In the genomic region with DNA sequence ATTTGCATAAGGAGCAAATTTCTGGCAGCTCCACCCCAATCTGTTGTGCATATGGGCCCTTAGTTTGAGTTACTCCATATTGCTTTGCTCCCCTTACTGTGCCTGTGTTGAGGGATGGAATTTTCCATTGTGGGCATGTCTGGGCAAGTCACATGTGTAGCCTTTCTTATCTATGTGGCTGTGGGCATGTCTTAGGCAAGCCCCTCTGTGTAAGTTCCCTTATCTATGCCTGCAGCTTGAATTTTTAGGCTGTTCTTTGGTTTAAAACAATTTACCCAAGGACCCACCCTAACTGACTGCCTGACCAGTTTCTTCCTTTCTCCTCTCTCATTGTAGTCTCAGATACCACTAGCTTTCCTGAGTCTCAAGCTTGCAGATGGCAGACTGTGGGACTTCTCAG, we compare ENCODE assay signal across 26 cellular contexts.
DNase-seq lines count a peak whose midpoint lies in the region; ATAC-seq and TF ChIP-seq lines count a peak whose summit lies in the region.
"Had no signal": no experiment of that assay in that cellular context is flagged by ENCODE, and none has a peak within 500 bp of the region (broad histone marks: within the 10 kb centered on the region; RNA-seq: fewer than 3 reads in every experiment).

No MANE protein-coding gene starts in this region.

- no peaks in the 10 kb centered on the region for H3K79me2 ChIP-seq in SU-DHL-6 (ENCODE audit: insufficient read depth, low read length)

- H3K9me3 ChIP-seq in SU-DHL-6 (ENCODE audit: insufficient read depth, low read length) (peaks cover 15% of the 10 kb centered on the region; the same call in 1 of the 2 replicates), left lung (peaks cover 0 to 16% of the 10 kb centered on the region in 2 donors)
- H3K9me3 ChIP-seq: ascending aorta, Caco-2, MG63, psoas muscle, transverse colon had no signal

- no peak for ATAC-seq in activated CD8-positive, alpha-beta T cell treated with anti-CD3 and anti-CD28 coated beads for 36 hours
- no peak for ATAC-seq in activated CD8-positive, alpha-beta T cell treated with anti-CD3 and anti-CD28 coated beads, Interleukin-2, amount 10 ng/mL, durations not matched to agents 7 days and 5 days
- no peak for ATAC-seq in left lung
- ATAC-seq: activated T-cell treated with anti-CD3 and anti-CD28 coated beads, Interleukin-2, amount 50 U/mL, for 72 hours; psoas muscle had no signal

- no peak for TF ChIP-seq POLR2A in erythroblast (IDR thresholded peaks at IDR 0.05; ENCODE audit: low read length)

- no peak for DNase-seq in activated CD8-positive, alpha-beta T cell treated with anti-CD3 and anti-CD28 coated beads for 36 hours
- DNase-seq in activated CD8-positive, alpha-beta T cell treated with anti-CD3 and anti-CD28 coated beads, Interleukin-2, amount 10 ng/mL, durations not matched to agents 7 days and 5 days, result no peak
- DNase-seq in erythroblast (lab: John Stamatoyannopoulos, UW) (peak; percentile 61 to 79), type B pancreatic cell (ENCODE audit: extremely low spot score, unreplicated experiment) (no peak), left lung (no peak)
- no peak for DNase-seq in activated naive CD4-positive, alpha-beta T cell (lab: John Stamatoyannopoulos, UW)
- DNase-seq in activated CD4-positive, alpha-beta T cell treated with anti-CD3 and anti-CD28 coated beads for 48 hours, result no peak
- DNase-seq: 8988T; activated naive CD4-positive, alpha-beta T cell treated with anti-CD3 and anti-CD28 coated beads, Interleukin-2, amount 50 U/mL, for 16 hours; activated T-cell treated with anti-CD3 and anti-CD28 coated beads, Interleukin-2, amount 50 U/mL, for 72 hours; AML-193; Caco-2; effector CD8-positive, alpha-beta T cell; esophagus squamous epithelium; MG63; NCI-H1694 treated with DMSO at 0.1 percent for 48 hours; psoas muscle; SIG-M5; stimulated activated CD4-positive, alpha-beta T cell treated with anti-CD3 and anti-CD28 coated beads, Interleukin-2, amount 100 ng/mL, for 48 hours; stomach; transverse colon had no signal

- POLR2A ChIA-PET in activated CD8-positive, alpha-beta T cell treated with anti-CD3 and anti-CD28 coated beads for 36 hours (lab: Charles Lee), result no interaction called here
- POLR2A ChIA-PET in activated CD8-positive, alpha-beta T cell treated with anti-CD3 and anti-CD28 coated beads, Interleukin-2, amount 10 ng/mL, durations not matched to agents 7 days and 5 days (lab: Charles Lee), result no interaction called here

- H2AFZ ChIP-seq in SU-DHL-6 (ENCODE audit: low read depth, low read length, severe bottlenecking), result peak overlapping the region; percentile 72

- H3F3A ChIP-seq in SU-DHL-6 (ENCODE audit: insufficient read depth), result 0 out of 2 replicates have a peak, but pooled peaks cover 4% of the 10 kb centered on the region

- no peak overlapping the region for H3K4me2 ChIP-seq in SU-DHL-6 (ENCODE audit: low read depth, low read length, poor library complexity, severe bottlenecking)

- no peak overlapping the region for H3K4me3 Mint-ChIP-seq in activated CD8-positive, alpha-beta T cell treated with anti-CD3 and anti-CD28 coated beads for 36 hours
- no peak overlapping the region for H3K4me3 Mint-ChIP-seq in activated CD8-positive, alpha-beta T cell treated with anti-CD3 and anti-CD28 coated beads, Interleukin-2, amount 10 ng/mL, durations not matched to agents 7 days and 5 days
- H3K4me3 Mint-ChIP-seq in type B pancreatic cell, result no peak overlapping the region
- H3K4me3 Mint-ChIP-seq: activated T-cell treated with anti-CD3 and anti-CD28 coated beads, Interleukin-2, amount 50 U/mL, for 72 hours; neural crest cell; T-helper 1 cell treated with Interleukin-12 subunit alpha and Interleukin-12 subunit beta and Interleukin-4 antibody, amounts not matched to agents 30 μg/mL and 1 μg/mL, for 36 hours had no signal

- no peaks in the 10 kb centered on the region for H3K4me1 ChIP-seq in left lung
- H3K4me1 ChIP-seq: ascending aorta, Caco-2, esophagus squamous epithelium, psoas muscle, stomach, transverse colon had no signal

- H3K27ac ChIP-seq in SU-DHL-6 (ENCODE audit: low read depth, low read length) (no peak overlapping the region), left lung (no peak overlapping the region)
- H3K27ac ChIP-seq: ascending aorta, esophagus squamous epithelium, psoas muscle, skin epidermis, stomach, transverse colon had no signal

- H3K36me3 Mint-ChIP-seq in activated CD8-positive, alpha-beta T cell treated with anti-CD3 and anti-CD28 coated beads for 36 hours (ENCODE audit: low read depth), result no peaks in the 10 kb centered on the region
- H3K36me3 Mint-ChIP-seq in activated CD8-positive, alpha-beta T cell treated with anti-CD3 and anti-CD28 coated beads, Interleukin-2, amount 10 ng/mL, durations not matched to agents 7 days and 5 days (ENCODE audit: low read depth), result no peaks in the 10 kb centered on the region
- no peaks in the 10 kb centered on the region for H3K36me3 Mint-ChIP-seq in type B pancreatic cell

- H3K36me3 ChIP-seq in SU-DHL-6 (ENCODE audit: low read length) (no peaks in the 10 kb centered on the region), left lung (no peaks in the 10 kb centered on the region)
- H3K36me3 ChIP-seq: ascending aorta, esophagus squamous epithelium, MG63, stomach, transverse colon had no signal

- H3K27ac Mint-ChIP-seq in activated CD8-positive, alpha-beta T cell treated with anti-CD3 and anti-CD28 coated beads for 36 hours, result peak overlapping the region; percentile 2
- no peak overlapping the region for H3K27ac Mint-ChIP-seq in activated CD8-positive, alpha-beta T cell treated with anti-CD3 and anti-CD28 coated beads, Interleukin-2, amount 10 ng/mL, durations not matched to agents 7 days and 5 days
- peak overlapping the region; percentile 57 for H3K27ac Mint-ChIP-seq in type B pancreatic cell
- H3K27ac Mint-ChIP-seq: activated T-cell treated with anti-CD3 and anti-CD28 coated beads, Interleukin-2, amount 50 U/mL, for 72 hours; T-helper 1 cell treated with Interleukin-12 subunit alpha and Interleukin-12 subunit beta and Interleukin-4 antibody, amounts not matched to agents 30 μg/mL and 1 μg/mL, for 36 hours had no signal

- no peaks in the 10 kb centered on the region for H3K27me3 Mint-ChIP-seq in activated CD8-positive, alpha-beta T cell treated with anti-CD3 and anti-CD28 coated beads for 36 hours
- H3K27me3 Mint-ChIP-seq in activated CD8-positive, alpha-beta T cell treated with anti-CD3 and anti-CD28 coated beads, Interleukin-2, amount 10 ng/mL, durations not matched to agents 7 days and 5 days (ENCODE audit: low read depth), result no peaks in the 10 kb centered on the region
- no peaks in the 10 kb centered on the region for H3K27me3 Mint-ChIP-seq in type B pancreatic cell

- H3K9me3 Mint-ChIP-seq in activated CD8-positive, alpha-beta T cell treated with anti-CD3 and anti-CD28 coated beads for 36 hours, result peaks cover 9% of the 10 kb centered on the region
- H3K9me3 Mint-ChIP-seq in activated CD8-positive, alpha-beta T cell treated with anti-CD3 and anti-CD28 coated beads, Interleukin-2, amount 10 ng/mL, durations not matched to agents 7 days and 5 days (ENCODE audit: insufficient read depth), result peaks cover 3% of the 10 kb centered on the region
- H3K9me3 Mint-ChIP-seq in type B pancreatic cell, result peaks cover 7% of the 10 kb centered on the region

- no peak for TF ChIP-seq CTCF in activated CD8-positive, alpha-beta T cell treated with anti-CD3 and anti-CD28 coated beads for 36 hours (IDR thresholded peaks at IDR 0.05)
- TF ChIP-seq CTCF in SU-DHL-6 (IDR thresholded peaks at IDR 0.05; ENCODE audit: insufficient read depth, low read length, poor library complexity, severe bottlenecking) (no peak), type B pancreatic cell (conservative IDR thresholded peaks at IDR 0.05) (no peak), left lung (IDR thresholded peaks at IDR 0.05) (no peak)

- CTCF ChIA-PET in activated CD8-positive, alpha-beta T cell treated with anti-CD3 and anti-CD28 coated beads for 36 hours (lab: Charles Lee), result no interaction called here
- CTCF ChIA-PET in activated CD8-positive, alpha-beta T cell treated with anti-CD3 and anti-CD28 coated beads, Interleukin-2, amount 10 ng/mL, durations not matched to agents 7 days and 5 days (lab: Charles Lee), result no interaction called here

- no peaks in the 10 kb centered on the region for H3K4me1 Mint-ChIP-seq in activated CD8-positive, alpha-beta T cell treated with anti-CD3 and anti-CD28 coated beads for 36 hours (ENCODE audit: low read depth)
- H3K4me1 Mint-ChIP-seq in activated CD8-positive, alpha-beta T cell treated with anti-CD3 and anti-CD28 coated beads, Interleukin-2, amount 10 ng/mL, durations not matched to agents 7 days and 5 days (ENCODE audit: low read depth), result no peaks in the 10 kb centered on the region
- H3K4me1 Mint-ChIP-seq in type B pancreatic cell (ENCODE audit: unreplicated experiment), result no peaks in the 10 kb centered on the region
- H3K4me1 Mint-ChIP-seq: neural crest cell had no signal

- intact Hi-C loops in activated CD8-positive, alpha-beta T cell treated with anti-CD3 and anti-CD28 coated beads for 36 hours (cut with micrococcal nuclease), result no loop called here
- intact Hi-C loops in left lung (cut with DNase I), result no loop called here

- H3K9ac ChIP-seq in SU-DHL-6 (ENCODE audit: low read length), result no peak overlapping the region

- H3K27me3 ChIP-seq in SU-DHL-6 (ENCODE audit: low read length) (no peaks in the 10 kb centered on the region), left lung (no peaks in the 10 kb centered on the region)
- H3K27me3 ChIP-seq: ascending aorta, esophagus squamous epithelium, MG63, stomach, transverse colon had no signal

- H4K20me1 ChIP-seq in SU-DHL-6 (ENCODE audit: low read depth, low read length), result no peaks in the 10 kb centered on the region

- H3K4me3 ChIP-seq in SU-DHL-6 (ENCODE audit: insufficient read depth, low read length, poor library complexity, severe bottlenecking) (no peak overlapping the region), left lung (no peak overlapping the region)
- H3K4me3 ChIP-seq: ascending aorta, esophagus squamous epithelium, MG63, psoas muscle, skin epidermis, stomach, transverse colon had no signal

- no peaks in the 10 kb centered on the region for H3K9me2 ChIP-seq in SU-DHL-6 (replicated peaks; ENCODE audit: insufficient read depth, low read length)

Comparison
In these comparisons a context has a peak if more than half of its experiments do, and no peak if none do; other contexts are left out.
1. DNase-seq: peak in erythroblast (2 of 2); none in activated CD8-positive, alpha-beta T cell treated with anti-CD3 and anti-CD28 coated beads for 36 hours (single experiment), activated CD8-positive, alpha-beta T cell treated with anti-CD3 and anti-CD28 coated beads, Interleukin-2, amount 10 ng/mL, durations not matched to agents 7 days and 5 days (single experiment), type B pancreatic cell (single experiment), left lung (0 of 2), activated naive CD4-positive, alpha-beta T cell (0 of 4) and activated CD4-positive, alpha-beta T cell treated with anti-CD3 and anti-CD28 coated beads for 48 hours (single experiment).